ENCODE assay signal across 12 cellular contexts in genomic region chr16:47311738-47312505, GRCh38.
A peak's percentile ranks its signal among the peaks of the same experiment; 100 is the strongest.
DNase-seq lines count a peak whose midpoint lies in the region; ATAC-seq and TF ChIP-seq lines count a peak whose summit lies in the region.
"Had no signal": no experiment of that assay in that cellular context is flagged by ENCODE, and none has a peak within 500 bp of the region (broad histone marks: within the 10 kb centered on the region; RNA-seq: fewer than 3 reads in every experiment).

No MANE protein-coding gene starts in this region.

- no peaks in the 10 kb centered on the region; the same call in 2 of the 3 replicates for H3K9me3 Mint-ChIP-seq in GM23338
- H3K9me3 Mint-ChIP-seq: brain; natural killer cell treated with Interleukin-12 subunit alpha and Interleukin-12 subunit beta and Interleukin-15 and Interleukin-18, amount 100 ng/mL, for 72 hours had no signal

- DNase-seq in GM23338 (ENCODE audit: low spot score) (peak; percentile 65), PC-3 (peak; percentile 61), fibroblast of mammary gland (ENCODE audit: low read depth) (peak; percentile 13), posterior cingulate gyrus (peak in 6 of 10 donors; percentile 13 to 88 (median 27)), SIG-M5 (lab: John Stamatoyannopoulos, UW) (no peak)
- DNase-seq in activated T-cell treated with anti-CD3 and anti-CD28 coated beads, Interleukin-2, amount 50 U/mL, for 48 hours: no peak
- DNase-seq: NCI-H510A, T-cell had no signal

- no peak for TF ChIP-seq CTCF in GM23338 (conservative IDR thresholded peaks at IDR 0.05; ENCODE audit: low read depth in 2 of 2)
- TF ChIP-seq CTCF in PC-3 (conservative IDR thresholded peaks at IDR 0.05; ENCODE audit: low read depth, low read length): no peak
- no peak for TF ChIP-seq CTCF in fibroblast of mammary gland (conservative IDR thresholded peaks at IDR 0.05; ENCODE audit: control insufficient read depth, insufficient read depth, low read depth, low read length)

- H3K4me3 Mint-ChIP-seq in GM23338: peak overlapping the region; percentile 40
- H3K4me3 Mint-ChIP-seq: brain; natural killer cell treated with Interleukin-12 subunit alpha and Interleukin-12 subunit beta and Interleukin-15 and Interleukin-18, amount 100 ng/mL, for 72 hours; T-cell had no signal

- H3K4me1 Mint-ChIP-seq in GM23338: peaks cover 49% of the 10 kb centered on the region
- H3K4me1 Mint-ChIP-seq: T-cell had no signal

- no peaks in the 10 kb centered on the region for H3K27me3 Mint-ChIP-seq in GM23338 (ENCODE audit: insufficient read depth, low read depth, poor library complexity)
- H3K27me3 Mint-ChIP-seq: brain; natural killer cell treated with Interleukin-12 subunit alpha and Interleukin-12 subunit beta and Interleukin-15 and Interleukin-18, amount 100 ng/mL, for 72 hours; T-cell had no signal

- H2AFZ ChIP-seq in GM23338 (no peak overlapping the region), PC-3 (ENCODE audit: low read length) (no peak overlapping the region)

- H3K36me3 ChIP-seq in GM23338 (ENCODE audit: insufficient read depth) (no peaks in the 10 kb centered on the region), PC-3 (ENCODE audit: low read depth, low read length) (no peaks in the 10 kb centered on the region; the same call in 1 of the 2 replicates)

- no peaks in the 10 kb centered on the region for H3K9me3 ChIP-seq in PC-3 (ENCODE audit: low read length)

- H3K9me2 ChIP-seq in GM23338 (ENCODE audit: insufficient read depth) (no peaks in the 10 kb centered on the region), PC-3 (replicated peaks; ENCODE audit: low read length) (no peaks in the 10 kb centered on the region)

- H3K9ac ChIP-seq in PC-3 (ENCODE audit: low read length): no peak overlapping the region

- POLR2A ChIA-PET in PC-3 (lab: Charles Lee; ENCODE audit: unreplicated experiment): no interaction called here

- H3K27ac ChIP-seq in GM23338 (ENCODE audit: low read depth) (no peak overlapping the region), PC-3 (ENCODE audit: low read length) (no peak overlapping the region)

- ATAC-seq in GM23338 (peak; percentile 98), PC-3 (no peak), HG03378 (IDR thresholded peaks at IDR 0.05; ENCODE audit: unreplicated experiment) (no peak), HG03196 (IDR thresholded peaks at IDR 0.05; ENCODE audit: unreplicated experiment) (no peak)
- ATAC-seq: natural killer cell treated with Interleukin-12 subunit alpha and Interleukin-12 subunit beta and Interleukin-15 and Interleukin-18, amount 100 ng/mL, for 72 hours; T-cell had no signal

- BruUV-seq in PC-3 (replicated peaks; lab: Mats Ljungman, UMichigan): no TSS peak

- H3K4me1 ChIP-seq in GM23338 (ENCODE audit: insufficient read depth): peaks cover 34% of the 10 kb centered on the region
- no peaks in the 10 kb centered on the region for H3K4me1 ChIP-seq in PC-3 (ENCODE audit: insufficient read depth, low read length)

- H3K27ac Mint-ChIP-seq in GM23338: no peak overlapping the region
- H3K27ac Mint-ChIP-seq: natural killer cell treated with Interleukin-12 subunit alpha and Interleukin-12 subunit beta and Interleukin-15 and Interleukin-18, amount 100 ng/mL, for 72 hours; T-cell had no signal

- H4K20me1 ChIP-seq in GM23338 (replicated peaks; ENCODE audit: insufficient read depth) (no peaks in the 10 kb centered on the region), PC-3 (ENCODE audit: low read length) (no peaks in the 10 kb centered on the region)

- H3K79me2 ChIP-seq in GM23338 (replicated peaks; ENCODE audit: insufficient read depth) (no peaks in the 10 kb centered on the region), PC-3 (ENCODE audit: low read length) (no peaks in the 10 kb centered on the region)

- H3K27me3 ChIP-seq in GM23338 (ENCODE audit: insufficient read depth): no peaks in the 10 kb centered on the region
- no peaks in the 10 kb centered on the region for H3K27me3 ChIP-seq in PC-3 (ENCODE audit: low read length)

- H3F3A ChIP-seq in GM23338 (replicated peaks; ENCODE audit: low read depth) (no peaks in the 10 kb centered on the region), PC-3 (ENCODE audit: low read length, unreplicated experiment) (no peaks in the 10 kb centered on the region)

- intact Hi-C loops in PC-3 (cut with micrococcal nuclease): no loop called here
- intact Hi-C loops in posterior cingulate gyrus (cut with DNase I): no loop called here

- peak overlapping the region; percentile 10 for H3K4me2 ChIP-seq in GM23338
- no peak overlapping the region for H3K4me2 ChIP-seq in PC-3 (ENCODE audit: low read length)

- no peak overlapping the region for H3K4me3 ChIP-seq in GM23338
- no peak overlapping the region for H3K4me3 ChIP-seq in PC-3 (ENCODE audit: low read length)
- no peak overlapping the region for H3K4me3 ChIP-seq in fibroblast of mammary gland (ENCODE audit: control insufficient read depth, low read depth, low read length)

- H3K36me3 Mint-ChIP-seq in GM23338 (ENCODE audit: low read depth): no peaks in the 10 kb centered on the region

- CTCF ChIA-PET in PC-3 (lab: Charles Lee): no interaction called here

TF ChIP-seq in GM23338, 12 proteins besides CTCF, POLR2A, EP300 and RAD21 (continues in another document):
- no peak for TF ChIP-seq REST (IDR thresholded peaks at IDR 0.05; ENCODE audit: unreplicated experiment)
- TF ChIP-seq ETS1 (IDR thresholded peaks at IDR 0.05): no peak
- no peak for TF ChIP-seq ZNF331 (CRISPR knock-in tag; IDR thresholded peaks at IDR 0.05; ENCODE audit: low read depth)
- no peak for TF ChIP-seq JUNB (IDR thresholded peaks at IDR 0.05; ENCODE audit: unreplicated experiment)

Comparison
In these comparisons a context has a peak if more than half of its experiments do, and no peak if none do; other contexts are left out.
1. DNase-seq: peak in GM23338 (single experiment), PC-3 (single experiment), fibroblast of mammary gland (single experiment) and posterior cingulate gyrus (6 of 10); none in activated T-cell treated with anti-CD3 and anti-CD28 coated beads, Interleukin-2, amount 50 U/mL, for 48 hours (0 of 2) and SIG-M5 (single experiment).